1 cellular context compared by ENCODE assay signal in genomic region chr17:76458580-76459490, GRCh38.
TF ChIP-seq lines count a peak whose summit lies in the region.

No MANE protein-coding gene starts in this region.

TF ChIP-seq in A549, 52 proteins besides CTCF, POLR2A, EP300 and RAD21 (continued from another document):
- TF ChIP-seq MAFK (IDR thresholded peaks at IDR 0.05; ENCODE audit: partially characterized antibody), result peak; percentile 41
- TF ChIP-seq SMC3 (IDR thresholded peaks at IDR 0.05), result peak; percentile 82
- no peak for TF ChIP-seq JUNB (IDR thresholded peaks at IDR 0.05)
- no peak for TF ChIP-seq ZNF302 (CRISPR knock-in tag; IDR thresholded peaks at IDR 0.05)
- TF ChIP-seq, protein P1, sequence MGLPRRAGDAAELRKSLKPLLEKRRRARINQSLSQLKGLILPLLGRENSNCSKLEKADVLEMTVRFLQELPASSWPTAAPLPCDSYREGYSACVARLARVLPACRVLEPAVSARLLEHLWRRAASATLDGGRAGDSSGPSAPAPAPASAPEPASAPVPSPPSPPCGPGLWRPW (IDR thresholded peaks at IDR 0.05), result no peak
TF ChIP-seq in A549: peak in this region for 2.
